ENCODE assay signal across 8 cellular contexts in the genomic region with DNA sequence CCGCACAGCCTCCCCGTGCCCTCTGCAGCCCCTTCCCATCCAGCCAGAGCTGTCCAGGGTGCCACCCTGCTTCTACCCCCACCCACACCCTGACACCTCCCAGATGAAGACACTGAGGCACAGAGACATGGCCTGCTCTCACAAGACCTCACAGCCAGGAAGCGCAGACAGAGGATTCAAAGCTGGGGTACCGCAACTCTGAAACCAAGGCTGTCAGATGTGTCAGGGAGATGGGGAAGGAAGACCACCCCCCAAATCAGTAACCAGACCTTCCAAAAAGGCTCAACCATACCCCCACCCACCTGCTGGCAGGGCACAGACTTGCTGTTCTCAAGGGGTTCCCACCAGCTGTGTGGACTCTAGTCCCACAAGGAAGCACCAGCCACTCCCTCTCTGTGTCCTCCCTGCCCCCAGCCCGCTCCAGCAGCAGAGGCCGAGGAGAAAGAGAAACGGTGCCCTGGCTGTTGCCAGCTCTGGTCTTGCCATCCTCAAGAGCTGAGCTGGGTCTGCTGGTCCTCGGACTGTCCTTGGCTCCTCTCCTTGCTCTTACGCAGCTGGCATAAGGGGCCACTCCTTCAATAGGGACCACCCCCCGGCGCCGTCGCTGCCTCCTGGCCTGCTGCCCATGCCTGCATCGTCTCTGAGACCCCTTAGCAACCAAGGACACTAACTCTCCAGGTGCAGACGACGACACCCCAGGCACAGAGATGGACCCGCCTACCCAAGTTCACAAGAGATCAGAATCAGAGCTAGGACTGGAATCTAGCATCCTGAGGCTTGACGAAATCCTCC. TPM values are rescaled to one million over a fixed set of nuclear protein-coding genes. Genes with fewer than 3 reads are reported as not detected.
DNase-seq lines count a peak whose midpoint lies in the region; ATAC-seq and TF ChIP-seq lines count a peak whose summit lies in the region.

No MANE protein-coding gene starts in this region.

- H3K27me3 ChIP-seq in H7 (ENCODE audit: control insufficient read depth, insufficient read depth, low read length) (no peaks in the 10 kb centered on the region), cardiac muscle cell (no peaks in the 10 kb centered on the region), sigmoid colon (no peaks in the 10 kb centered on the region)

- no peaks in the 10 kb centered on the region for H3K9me3 Mint-ChIP-seq in activated CD4-positive, alpha-beta memory T cell treated with anti-CD3 and anti-CD28 coated beads, Interleukin-2, amount 10 ng/mL, durations not matched to agents 7 days and 5 days

- CTCF ChIA-PET in activated CD4-positive, alpha-beta memory T cell treated with anti-CD3 and anti-CD28 coated beads, Interleukin-2, amount 10 ng/mL, durations not matched to agents 7 days and 5 days (lab: Charles Lee), result interaction anchor here (1.5 to 8.6 kb wide), 10 partner anchors 9 to 543 kb away, joined by 3 to 87 read pairs (median 12); a partner anchor contains a TSS

- peaks cover 57% of the 10 kb centered on the region for H3K4me1 Mint-ChIP-seq in activated CD4-positive, alpha-beta memory T cell treated with anti-CD3 and anti-CD28 coated beads, Interleukin-2, amount 10 ng/mL, durations not matched to agents 7 days and 5 days

- peak overlapping the region; percentile 70 for H3K27ac ChIP-seq in cardiac muscle cell
- peak overlapping the region; percentile 84 to 91 (median 88) for H3K27ac ChIP-seq in sigmoid colon

- WGBS in sigmoid colon, 2 donors, result 8 to 24% methylated on average over 18 of the region's 18 CpGs

- POLR2A ChIA-PET in activated CD4-positive, alpha-beta memory T cell treated with anti-CD3 and anti-CD28 coated beads, Interleukin-2, amount 10 ng/mL, durations not matched to agents 7 days and 5 days (lab: Charles Lee), result interaction anchor here (0.8 to 13.4 kb wide), 14 partner anchors 10 to 542 kb away, joined by 3 to 633 read pairs (median 22); a partner anchor contains a TSS

- peak overlapping the region; percentile 100 for H3K4me3 Mint-ChIP-seq in activated CD4-positive, alpha-beta memory T cell treated with anti-CD3 and anti-CD28 coated beads, Interleukin-2, amount 10 ng/mL, durations not matched to agents 7 days and 5 days

- ATAC-seq in GM18511 (IDR thresholded peaks at IDR 0.05; ENCODE audit: unreplicated experiment) (no peak), HG02759 (IDR thresholded peaks at IDR 0.05; ENCODE audit: unreplicated experiment) (no peak)

- H3K4me1 ChIP-seq in cardiac muscle cell (ENCODE audit: low read depth), result peaks cover 48% of the 10 kb centered on the region
- peaks cover 0 to 66% (median 49%) of the 10 kb centered on the region in 4 donors for H3K4me1 ChIP-seq in sigmoid colon

- H3K27ac Mint-ChIP-seq in activated CD4-positive, alpha-beta memory T cell treated with anti-CD3 and anti-CD28 coated beads, Interleukin-2, amount 10 ng/mL, durations not matched to agents 7 days and 5 days, result peak overlapping the region; percentile 98

- peaks cover 88% of the 10 kb centered on the region for H3K36me3 Mint-ChIP-seq in activated CD4-positive, alpha-beta memory T cell treated with anti-CD3 and anti-CD28 coated beads, Interleukin-2, amount 10 ng/mL, durations not matched to agents 7 days and 5 days (ENCODE audit: low read depth)

- no peak for TF ChIP-seq POLR2A in sigmoid colon (IDR thresholded peaks at IDR 0.05)

- DNase-seq in H7, result no peak
- peak; percentile 43 for DNase-seq in activated CD4-positive, alpha-beta memory T cell treated with anti-CD3 and anti-CD28 coated beads, Interleukin-2, amount 10 ng/mL, durations not matched to agents 7 days and 5 days
- DNase-seq in cardiac muscle cell (ENCODE audit: low read depth in 1 of 2, low spot score in 1 of 2), result peak in 1 of 2 donors; percentile 24
- DNase-seq in sigmoid colon, result peak; percentile 81
- no peak for DNase-seq in 8988T
- no peak for DNase-seq in NCI-H1048 (lab: John Stamatoyannopoulos, UW)

- H3K4me3 ChIP-seq in H7 (ENCODE audit: insufficient read depth, low read depth, low read length) (peak overlapping the region; percentile 6; the same call in 1 of the 2 replicates), cardiac muscle cell (peak overlapping the region; percentile 33), sigmoid colon (peak overlapping the region; percentile 49 to 64 (median 61))

- intact Hi-C loops in sigmoid colon (cut with DNase I), result no loop called here

- no peaks in the 10 kb centered on the region for H3K36me3 ChIP-seq in H7 (replicated peaks; ENCODE audit: control insufficient read depth, insufficient read depth, low read length)
- H3K36me3 ChIP-seq in cardiac muscle cell, result no peaks in the 10 kb centered on the region
- no peaks in the 10 kb centered on the region for H3K36me3 ChIP-seq in sigmoid colon

- H3K27me3 Mint-ChIP-seq in activated CD4-positive, alpha-beta memory T cell treated with anti-CD3 and anti-CD28 coated beads, Interleukin-2, amount 10 ng/mL, durations not matched to agents 7 days and 5 days, result no peaks in the 10 kb centered on the region

- no peak for TF ChIP-seq CTCF in cardiac muscle cell (IDR thresholded peaks at IDR 0.05; ENCODE audit: low read depth, low read length)
- no peak for TF ChIP-seq CTCF in sigmoid colon (IDR thresholded peaks at IDR 0.05)

- TF ChIP-seq EP300 in sigmoid colon (IDR thresholded peaks at IDR 0.05), result no peak

- no peaks in the 10 kb centered on the region for H3K9me3 ChIP-seq in cardiac muscle cell (ENCODE audit: low read depth)
- no peaks in the 10 kb centered on the region for H3K9me3 ChIP-seq in sigmoid colon

RNA-seq across cellular contexts. Expression of a gene that starts 0.7 kb away (rescaled TPM):
- 16.7 and 17.4 TPM in 2 replicates for total RNA-seq in H7 (2014; rRNA removed; shearing (Covaris generic))
- total RNA-seq in activated CD4-positive, alpha-beta memory T cell treated with anti-CD3 and anti-CD28 coated beads, Interleukin-2, amount 10 ng/mL, durations not matched to agents 7 days and 5 days, result 100 to 1,000 TPM; 350 to 355 TPM
- total RNA-seq in cardiac muscle cell (20.6 and 25.2 TPM in 2 replicates), sigmoid colon (10 to 100 TPM; 13.6 to 18.6 (median 17.7) TPM)
- polyA plus RNA-seq in cardiac muscle cell (5.7 and 10.1 TPM in 2 replicates), sigmoid colon (10 to 100 TPM in 2 of 3 donors, 1 to 10 TPM in 1; 9.9 to 81.6 (median 10.2) TPM)

RNA-seq across cellular contexts. Expression of a gene that starts 57.4 kb away (rescaled TPM):
- total RNA-seq in H7 (2014; rRNA removed; shearing (Covaris generic)), result 1.2 and 2.2 TPM in 2 replicates
- total RNA-seq in activated CD4-positive, alpha-beta memory T cell treated with anti-CD3 and anti-CD28 coated beads, Interleukin-2, amount 10 ng/mL, durations not matched to agents 7 days and 5 days, result not detected
- not detected in 2 replicates for total RNA-seq in cardiac muscle cell
- polyA plus RNA-seq in cardiac muscle cell, result not detected in 2 replicates
- not detected for total RNA-seq in sigmoid colon
- under 1 TPM in 1 of 3 donors, not detected in 2; 0.38 TPM for polyA plus RNA-seq in sigmoid colon

Comparison
In these comparisons a context has a peak if more than half of its experiments do, and no peak if none do; other contexts are left out.
1. DNase-seq: peak in activated CD4-positive, alpha-beta memory T cell treated with anti-CD3 and anti-CD28 coated beads, Interleukin-2, amount 10 ng/mL, durations not matched to agents 7 days and 5 days (single experiment) and sigmoid colon (single experiment); none in H7 (single experiment), 8988T (single experiment) and NCI-H1048 (single experiment).
2. H3K4me3 ChIP-seq: peak in every context shown above with its lines; median percentile 61 in sigmoid colon; 33 in cardiac muscle cell; 6 in H7.
3. RNA of a gene that starts 0.7 kb away (total RNA-seq): 350 to 355 TPM in activated CD4-positive, alpha-beta memory T cell treated with anti-CD3 and anti-CD28 coated beads, Interleukin-2, amount 10 ng/mL, durations not matched to agents 7 days and 5 days; 20.6 to 25.2 TPM in cardiac muscle cell, 13.6 to 18.6 TPM in sigmoid colon and 16.7 to 17.4 TPM in H7; every median in the first group is over 10 times any median in the second.